22 cellular contexts compared by ENCODE assay signal in the genomic region with DNA sequence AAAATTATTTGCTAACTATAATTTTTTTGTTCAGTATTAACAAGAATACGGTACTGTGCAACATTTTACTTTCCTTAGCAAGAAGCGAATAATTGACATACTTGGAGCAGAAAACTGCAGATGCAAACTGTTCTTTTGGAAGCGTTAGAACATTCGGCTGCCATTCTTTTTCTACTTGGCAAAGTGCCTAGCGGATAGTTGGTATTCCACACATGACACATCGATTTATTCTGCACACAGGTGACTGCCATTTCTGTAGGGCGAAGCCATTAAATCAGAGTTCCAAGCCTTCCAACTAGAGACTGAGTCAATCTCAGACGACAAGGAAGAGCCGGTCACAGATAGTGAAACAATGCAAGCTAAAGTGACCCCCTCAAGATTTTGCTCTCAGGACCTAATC.
"Had no signal": no experiment of that assay in that cellular context is flagged by ENCODE, and none has a peak within 500 bp of the region (broad histone marks: within the 10 kb centered on the region; RNA-seq: fewer than 3 reads in every experiment).

No MANE protein-coding gene starts in this region.

- H3K27me3 Mint-ChIP-seq: activated naive CD8-positive, alpha-beta T cell; activated T-helper 17 cell treated with anti-CD3 and anti-CD28 coated beads, Interleukin-2, amount 50 U/mL, for 72 hours; type B pancreatic cell had no signal

- H3K36me3 Mint-ChIP-seq: activated naive CD8-positive, alpha-beta T cell; mesothelial cell of epicardium; stimulated activated naive B cell treated with anti-CD40 and anti-IgM and Interleukin-4, amounts not matched to agents 10 μg/mL and 1 μg/mL and 100 μg/mL, for 72 hours; type B pancreatic cell; WTC11 had no signal

- DNase-seq: activated naive CD4-positive, alpha-beta T cell; activated T-cell treated with anti-CD3 and anti-CD28 coated beads, Interleukin-2, amount 50 U/mL, for 1 hour; cerebellar nuclear complex; cortex of kidney; endodermal cell; esophagus squamous epithelium; heart left ventricle; left lung; pancreas; right lobe of liver; stimulated activated CD4-positive, alpha-beta T cell treated with anti-CD3 and anti-CD28 coated beads, Interleukin-2, amount 100 ng/mL, for 48 hours; stimulated activated CD8-positive, alpha-beta memory T cell treated with anti-CD3 and anti-CD28 coated beads, Interleukin-4, amount 100 ng/mL, for 48 hours; stimulated activated naive B cell treated with anti-CD40 and anti-IgM and Interleukin-4, amounts not matched to agents 10 μg/mL and 1 μg/mL and 100 μg/mL, for 72 hours; T1000; testis had no signal

- FAIRE-seq: pancreas had no signal

- H3K4me1 Mint-ChIP-seq: activated T-helper 17 cell treated with anti-CD3 and anti-CD28 coated beads, Interleukin-2, amount 50 U/mL, for 72 hours; nephron; stimulated activated naive B cell treated with anti-CD40 and anti-IgM and Interleukin-4, amounts not matched to agents 10 μg/mL and 1 μg/mL and 100 μg/mL, for 72 hours had no signal

- H3K4me3 Mint-ChIP-seq: activated naive CD8-positive, alpha-beta T cell; activated T-helper 17 cell treated with anti-CD3 and anti-CD28 coated beads, Interleukin-2, amount 50 U/mL, for 72 hours; endodermal cell; mesothelial cell of epicardium; nephron; stimulated activated naive B cell treated with anti-CD40 and anti-IgM and Interleukin-4, amounts not matched to agents 10 μg/mL and 1 μg/mL and 100 μg/mL, for 72 hours; type B pancreatic cell; WTC11 had no signal

- H3K9me3 ChIP-seq: esophagus squamous epithelium, heart left ventricle, left lung, pancreas, right lobe of liver, testis, vagina had no signal

- H3K27ac Mint-ChIP-seq: activated naive CD8-positive, alpha-beta T cell; activated T-helper 17 cell treated with anti-CD3 and anti-CD28 coated beads, Interleukin-2, amount 50 U/mL, for 72 hours; endodermal cell; mesothelial cell of epicardium; nephron; stimulated activated naive B cell treated with anti-CD40 and anti-IgM and Interleukin-4, amounts not matched to agents 10 μg/mL and 1 μg/mL and 100 μg/mL, for 72 hours; type B pancreatic cell; WTC11 had no signal

- ATAC-seq: activated T-helper 17 cell treated with anti-CD3 and anti-CD28 coated beads, Interleukin-2, amount 50 U/mL, for 72 hours; heart left ventricle; left lung; pancreas; right lobe of liver; stimulated activated naive B cell treated with anti-CD40 and anti-IgM and Interleukin-4, amounts not matched to agents 10 μg/mL and 1 μg/mL and 100 μg/mL, for 72 hours; WTC11 had no signal
